14 cellular contexts compared by ENCODE assay signal in the genomic region with DNA sequence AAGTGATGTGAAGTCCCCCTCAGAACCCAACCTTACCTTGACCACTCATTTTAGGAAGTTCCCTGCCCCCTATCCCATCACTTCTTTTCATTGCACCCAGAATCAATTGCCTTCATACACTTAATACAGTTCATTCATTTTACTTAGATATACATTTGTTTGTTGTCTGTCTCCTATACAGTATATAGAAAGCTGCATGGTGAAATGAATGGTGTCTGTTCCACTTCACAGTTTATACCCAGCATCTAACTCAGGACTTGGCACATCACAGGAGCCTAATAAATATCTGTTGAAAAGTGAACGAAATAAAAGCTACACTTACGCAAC. TPM values are rescaled to one million over a fixed set of nuclear protein-coding genes. Genes with fewer than 3 reads are reported as not detected.
DNase-seq lines count a peak whose midpoint lies in the region; ATAC-seq and TF ChIP-seq lines count a peak whose summit lies in the region.
"Had no signal": no experiment of that assay in that cellular context is flagged by ENCODE, and none has a peak within 500 bp of the region (broad histone marks: within the 10 kb centered on the region; RNA-seq: fewer than 3 reads in every experiment).

No MANE protein-coding gene starts in this region.

- no peak for TF ChIP-seq POLR2A in uterus (IDR thresholded peaks at IDR 0.05)

- no peaks in the 10 kb centered on the region for H3K36me3 ChIP-seq in left ventricle myocardium inferior
- H3K36me3 ChIP-seq in ascending aorta: no peaks in the 10 kb centered on the region
- no peaks in the 10 kb centered on the region for H3K36me3 ChIP-seq in osteoblast (ENCODE audit: insufficient read depth, low read length)
- H3K36me3 ChIP-seq in uterus: no peaks in the 10 kb centered on the region

- no peak overlapping the region for H2AFZ ChIP-seq in osteoblast (ENCODE audit: low read length)

- H3K9me3 ChIP-seq in left ventricle myocardium inferior (replicated peaks): no peaks in the 10 kb centered on the region
- H3K9me3 ChIP-seq in ascending aorta: no peaks in the 10 kb centered on the region
- H3K9me3 ChIP-seq in osteoblast (ENCODE audit: low read depth, low read length): no peaks in the 10 kb centered on the region
- no peaks in the 10 kb centered on the region for H3K9me3 ChIP-seq in uterus

- TF ChIP-seq CTCF in left ventricle myocardium inferior (IDR thresholded peaks at IDR 0.05; ENCODE audit: borderline replicate concordance) (no peak), ascending aorta (IDR thresholded peaks at IDR 0.05) (no peak), osteoblast (IDR thresholded peaks at IDR 0.05; ENCODE audit: extremely low read depth, low read depth, low read length) (no peak), uterus (IDR thresholded peaks at IDR 0.05) (no peak)

- H3K27me3 ChIP-seq in left ventricle myocardium inferior (ENCODE audit: low read depth): no peaks in the 10 kb centered on the region
- no peaks in the 10 kb centered on the region for H3K27me3 ChIP-seq in ascending aorta
- H3K27me3 ChIP-seq in osteoblast (ENCODE audit: insufficient read depth, low read length): no peaks in the 10 kb centered on the region
- H3K27me3 ChIP-seq in uterus: no peaks in the 10 kb centered on the region

- in situ Hi-C loops in KBM-7 (cut with MboI; ENCODE audit: low pct_unique_long_range_greater_than_20kb, low sequenced_read_pairs): loop anchor here (25.0 kb wide), 1 partner anchor 1210 kb away; no protein-coding TSS in a partner anchor

- H3K27ac ChIP-seq in left ventricle myocardium inferior (replicated peaks): peak overlapping the region; percentile 77
- peak overlapping the region; percentile 34 to 78 for H3K27ac ChIP-seq in ascending aorta
- H3K27ac ChIP-seq in osteoblast (ENCODE audit: low read depth, low read length): peak overlapping the region; percentile 80
- peak overlapping the region; percentile 82 to 95 for H3K27ac ChIP-seq in uterus
- H3K27ac ChIP-seq: KMS-11 had no signal

- intact Hi-C loops in left ventricle myocardium inferior (cut with micrococcal nuclease): no loop called here
- intact Hi-C loops in left ventricle myocardium superior (cut with micrococcal nuclease): no loop called here
- intact Hi-C loops in ascending aorta (cut with DNase I): loop anchor here (2.0 kb wide), 1 partner anchor 38 kb away; the partner anchor contains the start of gene TXNRD1
- intact Hi-C loops in uterus (cut with DNase I; ENCODE audit: low total_unique reads): no loop called here

- ATAC-seq in left ventricle myocardium superior: no peak
- ATAC-seq: GM12878 had no signal

- H3K4me3 ChIP-seq in left ventricle myocardium inferior (no peak overlapping the region), ascending aorta (no peak overlapping the region), osteoblast (ENCODE audit: insufficient read depth, low read length) (no peak overlapping the region), uterus (no peak overlapping the region)
- H3K4me3 ChIP-seq: GM12878 had no signal

- DNase-seq in left ventricle myocardium inferior: no peak
- no peak for DNase-seq in left ventricle myocardium superior
- DNase-seq in ascending aorta (ENCODE audit: low spot score in 2 of 2): no peak
- DNase-seq in osteoblast (ENCODE audit: insufficient read length, low spot score, missing footprints): no peak
- no peak for DNase-seq in uterus
- no peak for DNase-seq in activated gamma-delta T cell (lab: John Stamatoyannopoulos, UW)
- no peak for DNase-seq in KBM-7
- DNase-seq in central memory CD4-positive, alpha-beta T cell: no peak
- DNase-seq: NCI-H1092; NCI-H2081; NCI-H524; stimulated activated CD4-positive, alpha-beta T cell treated with anti-CD3 and anti-CD28 coated beads, Interleukin-4, amount 100 ng/mL, for 24 hours had no signal

- peak overlapping the region; percentile 56 for H3K4me2 ChIP-seq in osteoblast (ENCODE audit: insufficient read depth, low read length)
- H3K4me2 ChIP-seq: KMS-11 had no signal

- H3K4me1 ChIP-seq in left ventricle myocardium inferior (peaks cover 20% of the 10 kb centered on the region), ascending aorta (peaks cover 15 to 35% of the 10 kb centered on the region in 2 donors), osteoblast (ENCODE audit: insufficient read depth, low read length) (peaks cover 41% of the 10 kb centered on the region), uterus (peaks cover 0 to 20% of the 10 kb centered on the region in 2 donors)

- H4K20me1 ChIP-seq in osteoblast (ENCODE audit: insufficient read depth, low read length): no peaks in the 10 kb centered on the region

- no peaks in the 10 kb centered on the region for H3K79me2 ChIP-seq in osteoblast (ENCODE audit: insufficient read depth, low read length)

RNA-seq across cellular contexts. Expression of gene TXNRD1, which starts 38.3 kb away (rescaled TPM):
- 98.0 TPM for total RNA-seq in left ventricle myocardium inferior
- 88.0 TPM for total RNA-seq in left ventricle myocardium superior
- 67.4 TPM for total RNA-seq in ascending aorta
- total RNA-seq in osteoblast: 323 and 502 TPM in 2 replicates
- total RNA-seq in uterus: 100 to 1,000 TPM in 2 of 4 donors, 10 to 100 TPM in 2; 76.0 to 141 (median 97.8) TPM

RNA-seq across cellular contexts. Expression of gene NFYB, which starts 39.3 kb away (rescaled TPM):
- total RNA-seq in left ventricle myocardium inferior: 34.5 TPM
- total RNA-seq in left ventricle myocardium superior: 41.5 TPM
- 62.8 TPM for total RNA-seq in ascending aorta
- 22.4 and 25.7 TPM in 2 replicates for total RNA-seq in osteoblast
- total RNA-seq in uterus: 10 to 100 TPM; 40.9 to 63.0 (median 44.9) TPM
